Comparison of ENCODE assay signal across 18 cellular contexts in the genomic region with DNA sequence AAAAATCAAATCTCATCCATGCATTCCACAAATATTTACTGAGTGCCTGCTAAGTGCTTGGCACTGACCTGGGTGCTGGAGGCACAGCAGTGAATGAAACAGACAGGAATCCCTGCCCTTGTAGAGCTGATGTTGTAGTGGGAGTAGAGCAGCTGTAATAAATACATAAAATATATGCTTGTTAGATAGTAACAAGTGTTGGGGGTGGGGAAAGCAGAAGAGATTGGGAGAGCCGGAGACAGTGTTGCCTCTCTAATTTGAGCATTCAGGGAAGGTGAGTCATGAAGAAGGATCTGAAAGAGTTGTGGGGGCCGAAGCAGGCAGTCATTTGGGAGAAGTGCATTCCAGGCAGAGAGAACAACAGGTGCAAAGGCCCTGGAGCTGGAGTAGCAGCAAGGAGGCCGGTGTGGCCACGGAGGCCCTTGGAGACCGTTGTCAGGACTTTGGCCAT.
A peak's percentile ranks its signal among the peaks of the same experiment; 100 is the strongest.
DNase-seq lines count a peak whose midpoint lies in the region; ATAC-seq, FAIRE-seq and TF ChIP-seq lines count a peak whose summit lies in the region.
"Had no signal": no experiment of that assay in that cellular context is flagged by ENCODE, and none has a peak within 500 bp of the region (broad histone marks: within the 10 kb centered on the region; RNA-seq: fewer than 3 reads in every experiment).

No MANE protein-coding gene starts in this region.

- H3K9me3 ChIP-seq in A549: peaks cover 9% of the 10 kb centered on the region
- H3K9me3 ChIP-seq: ovary, testis had no signal

- no peak for TF ChIP-seq POLR2A in A549 (IDR thresholded peaks at IDR 0.05; ENCODE audit: low read length)

- POLR2A ChIA-PET in A549 (lab: Yijun Ruan, JAX): interaction anchor here (0.6 kb wide), 1 partner anchor 367 kb away, joined by 3 read pairs; no protein-coding TSS in a partner anchor

- H3K4me3 Mint-ChIP-seq in nephron: no peak overlapping the region
- H3K4me3 Mint-ChIP-seq in stimulated activated naive B cell treated with anti-CD40 and anti-IgM and Interleukin-4, amounts not matched to agents 10 μg/mL and 1 μg/mL and 100 μg/mL, for 72 hours: no peak overlapping the region
- H3K4me3 Mint-ChIP-seq: B cell had no signal

- peaks cover 4% of the 10 kb centered on the region for H3K9me3 Mint-ChIP-seq in nephron
- H3K9me3 Mint-ChIP-seq in stimulated activated naive B cell treated with anti-CD40 and anti-IgM and Interleukin-4, amounts not matched to agents 10 μg/mL and 1 μg/mL and 100 μg/mL, for 72 hours: peaks cover 0 to 3% of the 10 kb centered on the region in 2 donors
- H3K9me3 Mint-ChIP-seq: activated naive CD4-positive, alpha-beta T cell treated with anti-CD3 and anti-CD28 coated beads, Interleukin-2, amount 50 U/mL, for 72 hours had no signal

- H3K27ac Mint-ChIP-seq in nephron: peak overlapping the region; percentile 54 to 79 (median 61)
- no peak overlapping the region for H3K27ac Mint-ChIP-seq in stimulated activated naive B cell treated with anti-CD40 and anti-IgM and Interleukin-4, amounts not matched to agents 10 μg/mL and 1 μg/mL and 100 μg/mL, for 72 hours
- H3K27ac Mint-ChIP-seq: activated naive CD4-positive, alpha-beta T cell treated with anti-CD3 and anti-CD28 coated beads, Interleukin-2, amount 50 U/mL, for 72 hours; B cell had no signal

- H3K27me3 Mint-ChIP-seq in nephron (ENCODE audit: low read depth): no peaks in the 10 kb centered on the region
- H3K27me3 Mint-ChIP-seq in stimulated activated naive B cell treated with anti-CD40 and anti-IgM and Interleukin-4, amounts not matched to agents 10 μg/mL and 1 μg/mL and 100 μg/mL, for 72 hours: no peaks in the 10 kb centered on the region
- H3K27me3 Mint-ChIP-seq: B cell had no signal

- H3K27ac ChIP-seq in A549: peak overlapping the region in 1 of 2 experiments; percentile 46; a peak in 3 of 6 replicates
- H3K27ac ChIP-seq: ovary, testis had no signal

- ATAC-seq in A549 (peak; percentile 32 to 73; a peak in 4 of 6 replicates), HG03039 (IDR thresholded peaks at IDR 0.05; ENCODE audit: unreplicated experiment) (no peak)
- no peak for ATAC-seq in stimulated activated naive B cell treated with anti-CD40 and anti-IgM and Interleukin-4, amounts not matched to agents 10 μg/mL and 1 μg/mL and 100 μg/mL, for 72 hours (replicated peaks)
- ATAC-seq: activated naive CD4-positive, alpha-beta T cell treated with anti-CD3 and anti-CD28 coated beads, Interleukin-2, amount 50 U/mL, for 72 hours had no signal

- H3K4me1 Mint-ChIP-seq in nephron: peaks cover 43% of the 10 kb centered on the region
- H3K4me1 Mint-ChIP-seq in stimulated activated naive B cell treated with anti-CD40 and anti-IgM and Interleukin-4, amounts not matched to agents 10 μg/mL and 1 μg/mL and 100 μg/mL, for 72 hours: no peaks in the 10 kb centered on the region
- H3K4me1 Mint-ChIP-seq: B cell had no signal

- TF ChIP-seq CTCF in A549 (IDR thresholded peaks at IDR 0.05): no peak
- no peak for TF ChIP-seq CTCF in cardiac fibroblast (IDR thresholded peaks at IDR 0.05; ENCODE audit: low read depth, low read length)
- no peak for TF ChIP-seq CTCF in nephron (IDR thresholded peaks at IDR 0.05; ENCODE audit: unreplicated experiment in 3 of 3)

- FAIRE-seq in A549 (lab: Jason Lieb, UNC) (no peak), HTR-8/SVneo (lab: Jason Lieb, UNC) (no peak)
- FAIRE-seq: GM12891, RCC 7860 had no signal

- no peak for TF ChIP-seq RAD21 in A549 (conservative IDR thresholded peaks at IDR 0.05 in 1 of 2, IDR thresholded peaks at IDR 0.05 in 1 of 2)

- DNase-seq in A549 (ENCODE audit: low read depth in 1 of 2, low spot score in 1 of 2): peak in 1 of 2 experiments; percentile 29
- DNase-seq in HTR-8/SVneo (ENCODE audit: insufficient read length, low spot score): peak; percentile 34
- DNase-seq in cardiac fibroblast (ENCODE audit: low read depth in 2 of 2): peak; percentile 19 to 53
- DNase-seq in iPS-NIHi11 (ENCODE audit: low spot score): no peak
- DNase-seq in 8988T: no peak
- no peak for DNase-seq in stimulated activated naive B cell treated with anti-CD40 and anti-IgM and Interleukin-4, amounts not matched to agents 10 μg/mL and 1 μg/mL and 100 μg/mL, for 72 hours
- DNase-seq: NCI-H1694; NCI-H526 treated with DMSO at 0.1 percent for 48 hours; ovary; stimulated activated CD4-positive, alpha-beta T cell treated with anti-CD3 and anti-CD28 coated beads, Interleukin-15, amount 100 ng/mL, for 24 hours; T-helper 1 cell; testis had no signal

- H3K36me3 Mint-ChIP-seq in nephron (ENCODE audit: low read depth): peaks cover 47% of the 10 kb centered on the region
- peaks cover 4 to 8% of the 10 kb centered on the region in 2 donors for H3K36me3 Mint-ChIP-seq in stimulated activated naive B cell treated with anti-CD40 and anti-IgM and Interleukin-4, amounts not matched to agents 10 μg/mL and 1 μg/mL and 100 μg/mL, for 72 hours
- H3K36me3 Mint-ChIP-seq: activated naive CD4-positive, alpha-beta T cell treated with anti-CD3 and anti-CD28 coated beads, Interleukin-2, amount 50 U/mL, for 72 hours had no signal

- H3K4me2 ChIP-seq in A549: peak overlapping the region; percentile 53

- peaks cover 20% of the 10 kb centered on the region for H3K4me1 ChIP-seq in A549

- CTCF ChIA-PET in A549 (lab: Yijun Ruan, JAX): interaction anchor here (0.6 to 2.0 kb wide), 4 partner anchors 10 to 315 kb away, joined by 3 to 5 read pairs (median 4); no protein-coding TSS in a partner anchor

- 55% methylated on average over 5 of the region's 5 CpGs for WGBS in A549 (ENCODE audit: missing lambda C conversion rate)

- no peak overlapping the region for H3K4me3 ChIP-seq in A549
- no peak overlapping the region for H3K4me3 ChIP-seq in cardiac fibroblast (replicated peaks in 1 of 2; ENCODE audit: low read depth in 2 of 2, low read length in 2 of 2)
- H3K4me3 ChIP-seq: ovary, testis had no signal

- no peak for TF ChIP-seq EP300 in A549 (IDR thresholded peaks at IDR 0.05)

TF ChIP-seq in A549, 52 proteins besides CTCF, POLR2A, EP300 and RAD21:
- TF ChIP-seq, protein P1, sequence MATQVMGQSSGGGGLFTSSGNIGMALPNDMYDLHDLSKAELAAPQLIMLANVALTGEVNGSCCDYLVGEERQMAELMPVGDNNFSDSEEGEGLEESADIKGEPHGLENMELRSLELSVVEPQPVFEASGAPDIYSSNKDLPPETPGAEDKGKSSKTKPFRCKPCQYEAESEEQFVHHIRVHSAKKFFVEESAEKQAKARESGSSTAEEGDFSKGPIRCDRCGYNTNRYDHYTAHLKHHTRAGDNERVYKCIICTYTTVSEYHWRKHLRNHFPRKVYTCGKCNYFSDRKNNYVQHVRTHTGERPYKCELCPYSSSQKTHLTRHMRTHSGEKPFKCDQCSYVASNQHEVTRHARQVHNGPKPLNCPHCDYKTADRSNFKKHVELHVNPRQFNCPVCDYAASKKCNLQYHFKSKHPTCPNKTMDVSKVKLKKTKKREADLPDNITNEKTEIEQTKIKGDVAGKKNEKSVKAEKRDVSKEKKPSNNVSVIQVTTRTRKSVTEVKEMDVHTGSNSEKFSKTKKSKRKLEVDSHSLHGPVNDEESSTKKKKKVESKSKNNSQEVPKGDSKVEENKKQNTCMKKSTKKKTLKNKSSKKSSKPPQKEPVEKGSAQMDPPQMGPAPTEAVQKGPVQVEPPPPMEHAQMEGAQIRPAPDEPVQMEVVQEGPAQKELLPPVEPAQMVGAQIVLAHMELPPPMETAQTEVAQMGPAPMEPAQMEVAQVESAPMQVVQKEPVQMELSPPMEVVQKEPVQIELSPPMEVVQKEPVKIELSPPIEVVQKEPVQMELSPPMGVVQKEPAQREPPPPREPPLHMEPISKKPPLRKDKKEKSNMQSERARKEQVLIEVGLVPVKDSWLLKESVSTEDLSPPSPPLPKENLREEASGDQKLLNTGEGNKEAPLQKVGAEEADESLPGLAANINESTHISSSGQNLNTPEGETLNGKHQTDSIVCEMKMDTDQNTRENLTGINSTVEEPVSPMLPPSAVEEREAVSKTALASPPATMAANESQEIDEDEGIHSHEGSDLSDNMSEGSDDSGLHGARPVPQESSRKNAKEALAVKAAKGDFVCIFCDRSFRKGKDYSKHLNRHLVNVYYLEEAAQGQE (IDR thresholded peaks at IDR 0.05): peak; percentile 32; the same call in 1 of the 2 replicates
- no peak for TF ChIP-seq RARB (CRISPR knock-in tag; IDR thresholded peaks at IDR 0.05)
- no peak for TF ChIP-seq NPAS2 (CRISPR knock-in tag; IDR thresholded peaks at IDR 0.05; ENCODE audit: borderline replicate concordance)
- TF ChIP-seq RCOR1 (IDR thresholded peaks at IDR 0.05; ENCODE audit: low read depth, low read length): no peak
- TF ChIP-seq ZSCAN20 (CRISPR knock-in tag; IDR thresholded peaks at IDR 0.05): no peak
- TF ChIP-seq HOXB13 (CRISPR knock-in tag; IDR thresholded peaks at IDR 0.05; ENCODE audit: low read depth): no peak
- TF ChIP-seq, protein P2, sequence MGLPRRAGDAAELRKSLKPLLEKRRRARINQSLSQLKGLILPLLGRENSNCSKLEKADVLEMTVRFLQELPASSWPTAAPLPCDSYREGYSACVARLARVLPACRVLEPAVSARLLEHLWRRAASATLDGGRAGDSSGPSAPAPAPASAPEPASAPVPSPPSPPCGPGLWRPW (IDR thresholded peaks at IDR 0.05): no peak
- no peak for TF ChIP-seq GATA3 (IDR thresholded peaks at IDR 0.05; ENCODE audit: borderline replicate concordance)
- TF ChIP-seq RFX5 (IDR thresholded peaks at IDR 0.05): no peak
TF ChIP-seq in A549: peak in this region for 1.

Comparison
In these comparisons a context has a peak if more than half of its experiments do, and no peak if none do; other contexts are left out.
1. ATAC-seq: peak in A549 (2 of 2); none in HG03039 (single experiment) and stimulated activated naive B cell treated with anti-CD40 and anti-IgM and Interleukin-4, amounts not matched to agents 10 μg/mL and 1 μg/mL and 100 μg/mL, for 72 hours (0 of 2).
2. DNase-seq: peak in HTR-8/SVneo (single experiment) and cardiac fibroblast (2 of 2); none in iPS-NIHi11 (single experiment), 8988T (single experiment) and stimulated activated naive B cell treated with anti-CD40 and anti-IgM and Interleukin-4, amounts not matched to agents 10 μg/mL and 1 μg/mL and 100 μg/mL, for 72 hours (single experiment).